Comparison of ENCODE assay signal across 11 cellular contexts in the genomic region with DNA sequence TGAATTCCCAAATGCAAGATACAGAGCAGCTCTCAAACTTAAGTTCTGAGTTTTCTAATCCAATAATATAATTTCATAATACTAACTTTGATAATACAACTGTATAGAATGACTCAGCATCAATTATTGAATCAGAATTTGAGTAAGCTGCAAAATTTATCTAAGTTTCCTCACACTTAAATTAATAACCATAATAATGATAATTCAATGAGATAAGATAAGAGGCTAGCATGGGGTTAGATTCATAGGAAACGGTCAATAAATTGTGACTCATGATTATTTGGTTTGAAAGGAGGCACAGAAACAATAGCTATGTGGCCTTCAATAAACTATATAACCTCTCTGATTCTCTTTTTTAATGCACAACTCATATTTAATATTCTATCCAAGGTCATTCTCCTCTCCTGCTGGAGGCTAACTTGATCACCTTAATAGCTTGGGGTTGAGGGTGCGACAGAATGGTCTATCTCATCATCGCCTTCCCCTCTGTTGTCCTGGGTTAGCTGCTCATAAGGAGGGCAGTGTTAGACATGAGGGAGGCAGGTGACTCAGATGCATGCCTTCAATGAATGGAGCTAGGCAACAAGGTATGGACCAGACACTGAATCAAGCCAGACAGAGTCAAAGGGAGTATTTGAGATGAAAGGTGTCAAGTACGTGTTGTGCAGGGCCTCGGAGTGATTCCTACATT. TPM values are rescaled to one million over a fixed set of nuclear protein-coding genes. Genes with fewer than 3 reads are reported as not detected.
DNase-seq lines count a peak whose midpoint lies in the region; ATAC-seq and TF ChIP-seq lines count a peak whose summit lies in the region.
"Had no signal": no experiment of that assay in that cellular context is flagged by ENCODE, and none has a peak within 500 bp of the region (broad histone marks: within the 10 kb centered on the region; RNA-seq: fewer than 3 reads in every experiment).

No MANE protein-coding gene starts in this region.

- peak overlapping the region; percentile 67 for H3K4me2 ChIP-seq in OCI-LY3 (ENCODE audit: low read length)

- H3K9me3 ChIP-seq in OCI-LY3 (ENCODE audit: insufficient read depth, low read length): peaks cover 19% of the 10 kb centered on the region
- no peaks in the 10 kb centered on the region for H3K9me3 ChIP-seq in colonic mucosa
- H3K9me3 ChIP-seq in thyroid gland: no peaks in the 10 kb centered on the region

- H3K79me2 ChIP-seq in OCI-LY3 (ENCODE audit: low read length): peaks cover 6% of the 10 kb centered on the region; the same call in 1 of the 2 replicates

- peak; percentile 11 for DNase-seq in activated naive CD4-positive, alpha-beta T cell treated with Interleukin-2 at 50 U/mL for 16 hours
- no peak for DNase-seq in activated naive CD4-positive, alpha-beta T cell treated with anti-CD3 and anti-CD28 coated beads, Interleukin-2, amount 50 U/mL, for 16 hours
- DNase-seq in colonic mucosa (no peak), thyroid gland (no peak), NCI-H1436 treated with DMSO at 0.1 percent for 48 hours (lab: John Stamatoyannopoulos, UW) (no peak), NCI-H510A treated with DMSO at 0.1 percent for 48 hours (lab: John Stamatoyannopoulos, UW) (no peak)
- DNase-seq: NCI-H1105 had no signal

- no peak for TF ChIP-seq CTCF in OCI-LY3 (IDR thresholded peaks at IDR 0.05; ENCODE audit: low read depth, low read length)
- TF ChIP-seq CTCF in colonic mucosa (IDR thresholded peaks at IDR 0.05): no peak
- no peak for TF ChIP-seq CTCF in thyroid gland (IDR thresholded peaks at IDR 0.05)

- H3K27me3 ChIP-seq in OCI-LY3 (ENCODE audit: low read depth, low read length) (no peaks in the 10 kb centered on the region), colonic mucosa (no peaks in the 10 kb centered on the region), thyroid gland (no peaks in the 10 kb centered on the region)

- peak overlapping the region; percentile 97 for H3K27ac ChIP-seq in OCI-LY3 (ENCODE audit: low read length)
- peak overlapping the region; percentile 54 for H3K27ac ChIP-seq in colonic mucosa
- H3K27ac ChIP-seq in thyroid gland: peak overlapping the region in 2 of 3 donors; percentile 66 to 69

- H2AFZ ChIP-seq in OCI-LY3 (ENCODE audit: low read depth, low read length): no peak overlapping the region

- H4K20me1 ChIP-seq in OCI-LY3 (ENCODE audit: insufficient read depth, low read length): no peaks in the 10 kb centered on the region

- intact Hi-C loops in colonic mucosa (cut with DNase I): loop anchor here (5.0 kb wide), 1 partner anchor 200 kb away; no protein-coding TSS in a partner anchor
- intact Hi-C loops in thyroid gland (cut with DNase I): no loop called here

- no peaks in the 10 kb centered on the region for H3K36me3 ChIP-seq in OCI-LY3 (replicated peaks; ENCODE audit: low read depth, low read length)
- no peaks in the 10 kb centered on the region for H3K36me3 ChIP-seq in colonic mucosa
- no peaks in the 10 kb centered on the region for H3K36me3 ChIP-seq in thyroid gland

- H3K4me3 ChIP-seq in OCI-LY3 (ENCODE audit: low read length): no peak overlapping the region; the same call in 1 of the 2 replicates
- no peak overlapping the region for H3K4me3 ChIP-seq in colonic mucosa
- no peak overlapping the region for H3K4me3 ChIP-seq in thyroid gland (replicated peaks in 1 of 3)

- TF ChIP-seq POLR2A in thyroid gland (IDR thresholded peaks at IDR 0.05): no peak

- H3K9ac ChIP-seq in OCI-LY3 (ENCODE audit: low read length) (peak overlapping the region; percentile 91), colonic mucosa (ENCODE audit: low read depth in 2 of 2, low read length in 2 of 2) (no peak overlapping the region)

- ATAC-seq in GM18519 (IDR thresholded peaks at IDR 0.05; ENCODE audit: low FRiP score, unreplicated experiment): no peak

- H3K4me1 ChIP-seq in OCI-LY3 (ENCODE audit: low read length): peaks cover 63% of the 10 kb centered on the region
- peaks cover 3% of the 10 kb centered on the region for H3K4me1 ChIP-seq in colonic mucosa
- H3K4me1 ChIP-seq in thyroid gland: peaks cover 12 to 13% of the 10 kb centered on the region in 2 donors

- 93 to 95% methylated on average over 5 of the region's 5 CpGs for WGBS in thyroid gland, 2 donors

RNA-seq across cellular contexts. Expression of a gene that starts 36.2 kb away (rescaled TPM):
- total RNA-seq in colonic mucosa (not detected), thyroid gland (not detected)
- total RNA-seq: mesenteric fat pad had no signal

RNA-seq across cellular contexts. Expression of a gene that starts 45.3 kb away (rescaled TPM):
- total RNA-seq in colonic mucosa: under 1 TPM in 1 of 2 donors, not detected in 1; 0.32 TPM
- total RNA-seq in thyroid gland: not detected
- total RNA-seq: cardiac septum, mesenteric fat pad had no signal
